21 cellular contexts compared by ENCODE assay signal in the genomic region with DNA sequence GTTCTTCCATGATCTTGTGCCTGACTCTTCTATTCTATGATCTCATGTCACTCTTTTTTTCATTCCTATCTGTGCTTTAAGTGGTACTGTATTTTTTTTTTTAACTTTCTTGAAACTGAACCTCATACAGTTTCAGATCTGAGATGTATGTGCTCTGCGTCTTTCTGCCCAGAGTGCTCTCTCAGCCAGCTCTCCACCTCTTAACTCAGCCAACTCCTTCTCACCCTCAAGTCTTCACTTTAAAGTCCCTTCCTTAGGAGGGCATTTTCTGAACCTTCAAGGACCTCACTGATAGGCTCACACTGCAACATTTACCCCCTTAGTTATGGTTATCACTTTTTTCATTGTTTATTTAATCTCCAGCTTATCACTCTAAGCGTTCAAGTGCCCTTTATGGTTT.
"Had no signal": no experiment of that assay in that cellular context is flagged by ENCODE, and none has a peak within 500 bp of the region (broad histone marks: within the 10 kb centered on the region; RNA-seq: fewer than 3 reads in every experiment).

No MANE protein-coding gene starts in this region.

- H2AFZ ChIP-seq: neural progenitor cell had no signal

- H3K27ac ChIP-seq: neural progenitor cell, right lobe of liver, spleen, testis, upper lobe of left lung, VCaP had no signal

- DNase-seq: activated CD4-positive, alpha-beta T cell treated with anti-CD3 and anti-CD28 coated beads, Interleukin-2, amount 50 U/mL, for 4 hours; activated CD4-positive, CD25-positive, alpha-beta regulatory T cell treated with anti-CD3 and anti-CD28 coated beads, Interleukin-2, amount 50 U/mL, for 72 hours; amygdala; cortex of kidney; immature natural killer cell; mucosa of descending colon; naive thymus-derived CD4-positive, alpha-beta T cell; right lobe of liver; spleen; stimulated activated CD4-positive, alpha-beta T cell treated with anti-CD3 and anti-CD28 coated beads, Interleukin-4, amount 100 ng/mL, for 4 hours; T-helper 17 cell; testis; upper lobe of left lung had no signal

- H3K4me3 Mint-ChIP-seq: activated naive CD8-positive, alpha-beta T cell; activated T-helper 1 cell treated with anti-CD3 and anti-CD28 coated beads, Interleukin-12 subunit alpha, Interleukin-12 subunit beta, Interleukin-2, Interleukin-4 antibody, amounts not matched to agents 30 ng/mL and 10 ng/mL and 1 ng/mL, durations not matched to agents 14 hours and 24 hours and 36 hours; brain; central memory CD8-positive, alpha-beta T cell; immature natural killer cell; memory B cell; naive thymus-derived CD4-positive, alpha-beta T cell; neural progenitor cell; stimulated activated memory B cell treated with anti-CD40 and anti-IgM and Interleukin-4, amounts not matched to agents 10 μg/mL and 1 μg/mL and 100 μg/mL, for 72 hours; T-helper 17 cell had no signal

- H3K36me3 Mint-ChIP-seq: activated naive CD8-positive, alpha-beta T cell; brain; immature natural killer cell; memory B cell; naive thymus-derived CD4-positive, alpha-beta T cell; neural progenitor cell; stimulated activated memory B cell treated with anti-CD40 and anti-IgM and Interleukin-4, amounts not matched to agents 10 μg/mL and 1 μg/mL and 100 μg/mL, for 72 hours had no signal

- H3K4me1 ChIP-seq: right lobe of liver, spleen, testis had no signal

- H3K4me3 ChIP-seq: mucosa of descending colon, neural progenitor cell, right lobe of liver, spleen, testis, upper lobe of left lung had no signal

- H3K27me3 ChIP-seq: neural progenitor cell, right lobe of liver, spleen, testis, upper lobe of left lung had no signal

- H3K9me3 ChIP-seq: mucosa of descending colon, right lobe of liver, testis, upper lobe of left lung had no signal

- H3K9ac ChIP-seq: neural progenitor cell had no signal

- H3K4me1 Mint-ChIP-seq: central memory CD8-positive, alpha-beta T cell; immature natural killer cell; stimulated activated memory B cell treated with anti-CD40 and anti-IgM and Interleukin-4, amounts not matched to agents 10 μg/mL and 1 μg/mL and 100 μg/mL, for 72 hours had no signal

- H3K36me3 ChIP-seq: neural progenitor cell, right lobe of liver, spleen, upper lobe of left lung had no signal

- H3K9me3 Mint-ChIP-seq: activated T-helper 1 cell treated with anti-CD3 and anti-CD28 coated beads, Interleukin-12 subunit alpha, Interleukin-12 subunit beta, Interleukin-2, Interleukin-4 antibody, amounts not matched to agents 30 ng/mL and 10 ng/mL and 1 ng/mL, durations not matched to agents 14 hours and 24 hours and 36 hours; brain; neural progenitor cell had no signal

- H3K4me2 ChIP-seq: neural progenitor cell had no signal

- H3K27ac Mint-ChIP-seq: activated naive CD8-positive, alpha-beta T cell; activated T-helper 1 cell treated with anti-CD3 and anti-CD28 coated beads, Interleukin-12 subunit alpha, Interleukin-12 subunit beta, Interleukin-2, Interleukin-4 antibody, amounts not matched to agents 30 ng/mL and 10 ng/mL and 1 ng/mL, durations not matched to agents 14 hours and 24 hours and 36 hours; brain; immature natural killer cell; memory B cell; naive thymus-derived CD4-positive, alpha-beta T cell; neural progenitor cell; stimulated activated memory B cell treated with anti-CD40 and anti-IgM and Interleukin-4, amounts not matched to agents 10 μg/mL and 1 μg/mL and 100 μg/mL, for 72 hours; T-helper 17 cell had no signal

- ATAC-seq: mucosa of descending colon; naive thymus-derived CD4-positive, alpha-beta T cell; stimulated activated memory B cell treated with anti-CD40 and anti-IgM and Interleukin-4, amounts not matched to agents 10 μg/mL and 1 μg/mL and 100 μg/mL, for 72 hours; T-helper 17 cell had no signal

- H3K27me3 Mint-ChIP-seq: central memory CD8-positive, alpha-beta T cell; stimulated activated memory B cell treated with anti-CD40 and anti-IgM and Interleukin-4, amounts not matched to agents 10 μg/mL and 1 μg/mL and 100 μg/mL, for 72 hours had no signal
